In genomic region chr3:32391643-32392529, GRCh38 we compare ENCODE assay signal across 8 cellular contexts. TPM values are rescaled to one million over a fixed set of nuclear protein-coding genes. Genes with fewer than 3 reads are reported as not detected.
DNase-seq lines count a peak whose midpoint lies in the region; ATAC-seq and TF ChIP-seq lines count a peak whose summit lies in the region.

A gene with protein sequence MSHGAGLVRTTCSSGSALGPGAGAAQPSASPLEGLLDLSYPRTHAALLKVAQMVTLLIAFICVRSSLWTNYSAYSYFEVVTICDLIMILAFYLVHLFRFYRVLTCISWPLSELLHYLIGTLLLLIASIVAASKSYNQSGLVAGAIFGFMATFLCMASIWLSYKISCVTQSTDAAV (plus strand): TSS chr3:32391853. CDS start chr3:32391907, 54 bp downstream.

- no peak for TF ChIP-seq CTCF in H9 (conservative IDR thresholded peaks at IDR 0.05)

- intact Hi-C loops in activated CD4-positive, alpha-beta memory T cell treated with anti-CD3 and anti-CD28 coated beads for 36 hours (cut with micrococcal nuclease): loop anchor here (1.0 to 10.0 kb wide), 4 partner anchors 17 to 293 kb away; partner anchors contain the start of genes CMTM8 and CNOT10

- CTCF ChIA-PET in activated CD4-positive, alpha-beta memory T cell treated with anti-CD3 and anti-CD28 coated beads for 36 hours (lab: Charles Lee): interaction anchor here (0.8 to 2.6 kb wide), 4 partner anchors 16 to 81 kb away, joined by 3 to 24 read pairs (median 8); no protein-coding TSS in a partner anchor

- H3K36me3 Mint-ChIP-seq in H9 (ENCODE audit: insufficient read depth in 1 of 3, low read depth in 3 of 3): peaks cover 0 to 5% (median 2%) of the 10 kb centered on the region in 3 experiments; a peak in 3 of 7 replicates
- H3K36me3 Mint-ChIP-seq in activated CD4-positive, alpha-beta memory T cell treated with anti-CD3 and anti-CD28 coated beads for 36 hours: peaks cover 19% of the 10 kb centered on the region
- H3K36me3 Mint-ChIP-seq in effector memory CD8-positive, alpha-beta T cell (ENCODE audit: insufficient read depth): peaks cover 16% of the 10 kb centered on the region
- H3K36me3 Mint-ChIP-seq in stimulated activated naive B cell treated with anti-CD40 and anti-IgM and Interleukin-4, amounts not matched to agents 10 μg/mL and 1 μg/mL and 100 μg/mL, for 72 hours: peaks cover 24 to 28% of the 10 kb centered on the region in 2 donors

- H3K4me1 ChIP-seq in ES-I3 (ENCODE audit: insufficient read depth, low read length) (no peaks in the 10 kb centered on the region; the same call in 1 of the 2 replicates), H9 (ENCODE audit: insufficient read depth, low read length) (no peaks in the 10 kb centered on the region), mesendoderm (ENCODE audit: control insufficient read depth, low read depth, low read length) (peaks cover 4% of the 10 kb centered on the region)

- H4K20me1 ChIP-seq in H9 (ENCODE audit: control insufficient read depth, insufficient read depth, insufficient read length): no peaks in the 10 kb centered on the region

- H3K9me3 Mint-ChIP-seq in H9: 0 out of 5 replicates have a peak, but pooled peaks cover 0 to 4% of the 10 kb centered on the region in 2 experiments
- no peaks in the 10 kb centered on the region for H3K9me3 Mint-ChIP-seq in activated CD4-positive, alpha-beta memory T cell treated with anti-CD3 and anti-CD28 coated beads for 36 hours
- H3K9me3 Mint-ChIP-seq in effector memory CD8-positive, alpha-beta T cell: no peaks in the 10 kb centered on the region
- H3K9me3 Mint-ChIP-seq in stimulated activated naive B cell treated with anti-CD40 and anti-IgM and Interleukin-4, amounts not matched to agents 10 μg/mL and 1 μg/mL and 100 μg/mL, for 72 hours: no peaks in the 10 kb centered on the region

- peaks cover 23% of the 10 kb centered on the region for H3K27me3 Mint-ChIP-seq in H9 (ENCODE audit: low read depth)
- H3K27me3 Mint-ChIP-seq in activated CD4-positive, alpha-beta memory T cell treated with anti-CD3 and anti-CD28 coated beads for 36 hours: no peaks in the 10 kb centered on the region
- no peaks in the 10 kb centered on the region for H3K27me3 Mint-ChIP-seq in effector memory CD8-positive, alpha-beta T cell
- no peaks in the 10 kb centered on the region for H3K27me3 Mint-ChIP-seq in stimulated activated naive B cell treated with anti-CD40 and anti-IgM and Interleukin-4, amounts not matched to agents 10 μg/mL and 1 μg/mL and 100 μg/mL, for 72 hours

- H3K27ac Mint-ChIP-seq in H9: peak within 1 kb of the TSS in 2 of 3 experiments; percentile 82 to 87; a peak in 3 of 7 replicates
- peak within 1 kb of the TSS; percentile 95 for H3K27ac Mint-ChIP-seq in activated CD4-positive, alpha-beta memory T cell treated with anti-CD3 and anti-CD28 coated beads for 36 hours
- peak within 1 kb of the TSS; percentile 96 to 97 for H3K27ac Mint-ChIP-seq in effector memory CD8-positive, alpha-beta T cell
- peak within 1 kb of the TSS; percentile 99 for H3K27ac Mint-ChIP-seq in stimulated activated naive B cell treated with anti-CD40 and anti-IgM and Interleukin-4, amounts not matched to agents 10 μg/mL and 1 μg/mL and 100 μg/mL, for 72 hours

- H2AFZ ChIP-seq in H9 (ENCODE audit: low read length): peak within 1 kb of the TSS; percentile 40

- H3K9me3 ChIP-seq in ES-I3 (ENCODE audit: control insufficient read depth, insufficient read depth, low read length): no peaks in the 10 kb centered on the region
- no peaks in the 10 kb centered on the region for H3K9me3 ChIP-seq in H9 (ENCODE audit: control insufficient read depth, low read depth, low read length)

- no peak within 1 kb of the TSS for H3K56ac ChIP-seq in H9 (ENCODE audit: insufficient read length, low read depth, low read length)
- peak within 1 kb of the TSS; percentile 89 for H3K56ac ChIP-seq in mesendoderm (ENCODE audit: low read length)

- H3K36me3 ChIP-seq in ES-I3 (ENCODE audit: insufficient read depth, low read length) (no peaks in the 10 kb centered on the region), mesendoderm (ENCODE audit: control insufficient read depth, insufficient read depth, low read length) (no peaks in the 10 kb centered on the region)

- peak within 1 kb of the TSS; percentile 82 for H3K14ac ChIP-seq in H9 (ENCODE audit: insufficient read depth, low read length)

- no peak within 1 kb of the TSS for H2BK15ac ChIP-seq in H9 (ENCODE audit: low read depth, low read length)
- no peak within 1 kb of the TSS for H2BK15ac ChIP-seq in mesendoderm (replicated peaks; ENCODE audit: low read depth)

- H2BK120ac ChIP-seq in H9 (ENCODE audit: low read depth, low read length, poor library complexity, severe bottlenecking) (no peak within 1 kb of the TSS), mesendoderm (ENCODE audit: low read depth, low read length) (no peak within 1 kb of the TSS)

- H3K79me2 ChIP-seq in H9 (ENCODE audit: insufficient read depth, low read length) (no peaks in the 10 kb centered on the region), mesendoderm (ENCODE audit: control insufficient read depth, insufficient read depth, low read length) (peaks cover 24% of the 10 kb centered on the region)

- no peak within 1 kb of the TSS for H3K27ac ChIP-seq in H9 (ENCODE audit: insufficient read length, low read depth, low read length)
- H3K27ac ChIP-seq in mesendoderm (ENCODE audit: low read depth, low read length): peak within 1 kb of the TSS; percentile 22

- H4K91ac ChIP-seq in H9 (ENCODE audit: insufficient read length, low read depth, low read length): no peak within 1 kb of the TSS

- H2BK12ac ChIP-seq in H9 (ENCODE audit: insufficient read length, low read depth, low read length): no peak within 1 kb of the TSS

- no peak within 1 kb of the TSS for H3K4ac ChIP-seq in H9 (ENCODE audit: low read depth, low read length)
- H3K4ac ChIP-seq in mesendoderm (ENCODE audit: low read depth, low read length): peak within 1 kb of the TSS; percentile 77

- H3K18ac ChIP-seq in H9 (ENCODE audit: insufficient read length, low read depth, low read length): peak within 1 kb of the TSS; percentile 31
- H3K18ac ChIP-seq in mesendoderm (ENCODE audit: low read length): peak within 1 kb of the TSS; percentile 52

- no CpG with 5 or more reads among the region's 107 CpGs for WGBS in H9 (ENCODE audit: extremely low coverage, insufficient read length, low lambda C conversion rate)
- WGBS in mesendoderm (ENCODE audit: extremely low coverage, insufficient coverage, low lambda C conversion rate): no CpG with 5 or more reads among the region's 107 CpGs

- H3K79me1 ChIP-seq in H9 (ENCODE audit: insufficient read depth, low read depth, low read length, poor library complexity, severe bottlenecking): no peaks in the 10 kb centered on the region
- H3K79me1 ChIP-seq in mesendoderm (ENCODE audit: low read length): peaks cover 2% of the 10 kb centered on the region

- H3K4me2 ChIP-seq in H9 (ENCODE audit: insufficient read depth, insufficient read length, low read length) (peak within 1 kb of the TSS; percentile 55), mesendoderm (ENCODE audit: low read length) (peak within 1 kb of the TSS; percentile 66)

- H3K4me3 ChIP-seq in mesendoderm (ENCODE audit: low read length): peak within 1 kb of the TSS; percentile 62

- H3K4me3 Mint-ChIP-seq in H9: peak within 1 kb of the TSS; percentile 90 to 94
- H3K4me3 Mint-ChIP-seq in activated CD4-positive, alpha-beta memory T cell treated with anti-CD3 and anti-CD28 coated beads for 36 hours: peak within 1 kb of the TSS; percentile 98
- H3K4me3 Mint-ChIP-seq in effector memory CD8-positive, alpha-beta T cell: peak within 1 kb of the TSS; percentile 92
- peak within 1 kb of the TSS; percentile 99 to 100 for H3K4me3 Mint-ChIP-seq in stimulated activated naive B cell treated with anti-CD40 and anti-IgM and Interleukin-4, amounts not matched to agents 10 μg/mL and 1 μg/mL and 100 μg/mL, for 72 hours

- no peak within 1 kb of the TSS for H4K8ac ChIP-seq in H9 (replicated peaks; ENCODE audit: insufficient read length, low read depth, low read length)
- no peak within 1 kb of the TSS for H4K8ac ChIP-seq in mesendoderm (ENCODE audit: low read depth, low read length)

- POLR2A ChIA-PET in activated CD4-positive, alpha-beta memory T cell treated with anti-CD3 and anti-CD28 coated beads for 36 hours (lab: Charles Lee): interaction anchor here (1.0 to 1.9 kb wide), 6 partner anchors 20 to 110 kb away, joined by 3 to 7 read pairs (median 5); partner anchors contain the start of gene CMTM6

- H2BK5ac ChIP-seq in H9 (ENCODE audit: insufficient read length, low read length) (no peak within 1 kb of the TSS), mesendoderm (ENCODE audit: low read length) (no peak within 1 kb of the TSS)

- H2AK5ac ChIP-seq in H9 (ENCODE audit: insufficient read length, low read length): no peak within 1 kb of the TSS
- H2AK5ac ChIP-seq in mesendoderm (ENCODE audit: low read length): no peak within 1 kb of the TSS

- peaks cover 16 to 17% of the 10 kb centered on the region in 2 experiments for H3K4me1 Mint-ChIP-seq in H9
- H3K4me1 Mint-ChIP-seq in activated CD4-positive, alpha-beta memory T cell treated with anti-CD3 and anti-CD28 coated beads for 36 hours (ENCODE audit: low read depth): peaks cover 55% of the 10 kb centered on the region
- H3K4me1 Mint-ChIP-seq in effector memory CD8-positive, alpha-beta T cell (ENCODE audit: low read depth in 2 of 2): peaks cover 45 to 49% of the 10 kb centered on the region in 2 donors
- peaks cover 32 to 55% of the 10 kb centered on the region in 2 donors for H3K4me1 Mint-ChIP-seq in stimulated activated naive B cell treated with anti-CD40 and anti-IgM and Interleukin-4, amounts not matched to agents 10 μg/mL and 1 μg/mL and 100 μg/mL, for 72 hours

- ATAC-seq in effector memory CD8-positive, alpha-beta T cell (replicated peaks): peak; percentile 69
- peak; percentile 70 to 72 for ATAC-seq in stimulated activated naive B cell treated with anti-CD40 and anti-IgM and Interleukin-4, amounts not matched to agents 10 μg/mL and 1 μg/mL and 100 μg/mL, for 72 hours (replicated peaks)

- H4K5ac ChIP-seq in H9 (ENCODE audit: insufficient read length, low read depth, low read length) (no peak within 1 kb of the TSS), mesendoderm (ENCODE audit: low read length) (no peak within 1 kb of the TSS)

- no peaks in the 10 kb centered on the region for H3K27me3 ChIP-seq in H9 (ENCODE audit: insufficient read depth, low read length)
- no peaks in the 10 kb centered on the region for H3K27me3 ChIP-seq in mesendoderm (ENCODE audit: insufficient read depth, low read length, poor library complexity)

- H2BK20ac ChIP-seq in H9 (ENCODE audit: low read depth, low read length, poor library complexity, severe bottlenecking): no peak within 1 kb of the TSS

- H3K23ac ChIP-seq in H9 (ENCODE audit: insufficient read length, low read depth, low read length) (no peak within 1 kb of the TSS), mesendoderm (ENCODE audit: low read length) (no peak within 1 kb of the TSS)

- peak within 1 kb of the TSS; percentile 94 for H3K9ac ChIP-seq in ES-I3 (ENCODE audit: low read depth, low read length)
- H3K9ac ChIP-seq in H9 (ENCODE audit: extremely low read depth, insufficient read length, low read length): peak within 1 kb of the TSS; percentile 39
- peak within 1 kb of the TSS; percentile 90 for H3K9ac ChIP-seq in mesendoderm (ENCODE audit: low read length)

- peaks cover 14% of the 10 kb centered on the region for H3K23me2 ChIP-seq in H9 (ENCODE audit: insufficient read length, low read depth, low read length, poor library complexity, severe bottlenecking)

- no peak within 1 kb of the TSS for H3T11ph ChIP-seq in H9 (ENCODE audit: low read length)

- DNase-seq in H9 (peak; percentile 81), NCI-H2196 treated with DMSO at 0.1 percent for 48 hours (lab: John Stamatoyannopoulos, UW; ENCODE audit: unreplicated experiment) (peak; percentile 12), mesendoderm (peak; percentile 70), epidermal melanocyte (ENCODE audit: insufficient read length, low spot score) (no peak)
- DNase-seq in activated CD4-positive, alpha-beta memory T cell treated with anti-CD3 and anti-CD28 coated beads for 36 hours: peak; percentile 81
- peak; percentile 35 to 45 (median 44) for DNase-seq in effector memory CD8-positive, alpha-beta T cell
- peak; percentile 62 for DNase-seq in stimulated activated naive B cell treated with anti-CD40 and anti-IgM and Interleukin-4, amounts not matched to agents 10 μg/mL and 1 μg/mL and 100 μg/mL, for 72 hours

RNA-seq across cellular contexts. Expression of the gene that starts here (rescaled TPM):
- total RNA-seq in H9 (2021): 20.6 and 23.9 TPM in 2 replicates
- total RNA-seq in activated CD4-positive, alpha-beta memory T cell treated with anti-CD3 and anti-CD28 coated beads for 36 hours: 10 to 100 TPM; 46.1 to 47.1 TPM
- 62.8 TPM for polyA plus RNA-seq in mesendoderm (2013, experiment 1 of 2)
- 61.0 TPM for polyA plus RNA-seq in mesendoderm (2013, experiment 2 of 2)

Comparison
In these comparisons a context has a peak if more than half of its experiments do, and no peak if none do; other contexts are left out.
1. H3K9ac ChIP-seq: peak in every context shown above with its lines; median percentile 94 in ES-I3; 90 in mesendoderm; 39 in H9.